Comparison of ENCODE assay signal across 10 cellular contexts in the genomic region with DNA sequence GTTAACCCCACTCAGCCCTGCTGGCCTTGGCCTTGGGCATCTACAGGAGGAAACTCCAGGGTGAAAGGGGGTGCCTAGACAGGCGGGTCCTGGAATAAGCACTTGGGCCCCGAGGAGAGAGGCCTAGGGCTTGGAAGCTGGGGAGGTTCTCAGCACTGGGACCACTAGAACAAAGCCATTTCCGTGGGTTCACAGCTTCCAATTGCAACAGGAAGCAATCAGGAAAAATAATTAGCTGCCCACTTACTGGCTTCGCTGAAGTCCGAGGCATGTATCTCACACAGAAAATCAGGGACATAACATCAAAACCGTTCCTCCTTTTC.
A peak's percentile ranks its signal among the peaks of the same experiment; 100 is the strongest.
DNase-seq lines count a peak whose midpoint lies in the region; ATAC-seq and TF ChIP-seq lines count a peak whose summit lies in the region.
"Had no signal": no experiment of that assay in that cellular context is flagged by ENCODE, and none has a peak within 500 bp of the region (broad histone marks: within the 10 kb centered on the region; RNA-seq: fewer than 3 reads in every experiment).

No MANE protein-coding gene starts in this region.

- H3K79me2 ChIP-seq in HCT116 (ENCODE audit: insufficient read depth, low read length) (peaks cover 56% of the 10 kb centered on the region), mammary epithelial cell (ENCODE audit: insufficient read depth, low read length) (peaks cover 67% of the 10 kb centered on the region)

- H3K4me2 ChIP-seq in HCT116 (ENCODE audit: low read length) (peak overlapping the region; percentile 96), mammary epithelial cell (ENCODE audit: insufficient read depth, low read depth, low read length) (peak overlapping the region; percentile 90)

- peak overlapping the region in 4 of 6 donors; percentile 76 to 94 (median 90) for H3K27ac Mint-ChIP-seq in naive B cell

- H4K20me1 ChIP-seq in HCT116 (ENCODE audit: insufficient read depth) (peaks cover 8% of the 10 kb centered on the region; the same call in 1 of the 2 replicates), mammary epithelial cell (ENCODE audit: insufficient read depth, low read length) (peaks cover 6% of the 10 kb centered on the region)

- TF ChIP-seq RAD21 in HCT116 (IDR thresholded peaks at IDR 0.05; ENCODE audit: low read depth), result no peak

- H3K9me3 Mint-ChIP-seq in naive B cell, result no peaks in the 10 kb centered on the region

- H3K9me2 ChIP-seq in HCT116 (ENCODE audit: insufficient read depth), result no peaks in the 10 kb centered on the region

- CTCF ChIA-PET in A673 (lab: Charles Lee), result no interaction called here
- CTCF ChIA-PET in HCT116 (lab: Charles Lee), result no interaction called here
- CTCF ChIA-PET in mammary epithelial cell (lab: Charles Lee; ENCODE audit: low non-redundant PET), result no interaction called here

- in situ Hi-C loops in mammary epithelial cell (cut with MboI; ENCODE audit: low sequenced_read_pairs in 2 of 2), result no loop called here

- H2AFZ ChIP-seq in HCT116 (ENCODE audit: low read depth, low read length, poor library complexity, severe bottlenecking), result no peak overlapping the region
- no peak overlapping the region for H2AFZ ChIP-seq in mammary epithelial cell (ENCODE audit: low read depth, low read length)

- 77% methylated on average over 6 of the region's 6 CpGs for WGBS in mammary epithelial cell (ENCODE audit: low coverage, missing lambda C conversion rate)

- peak overlapping the region; percentile 84 for H3K4me3 ChIP-seq in A673 (ENCODE audit: low read depth, low read length, poor library complexity, severe bottlenecking)
- peak overlapping the region; percentile 64 to 73 for H3K4me3 ChIP-seq in HCT116 (replicated peaks in 1 of 2; ENCODE audit: low read depth in 1 of 2, low read length in 2 of 2)
- H3K4me3 ChIP-seq in mammary epithelial cell (replicated peaks in 1 of 3; ENCODE audit: insufficient read depth in 1 of 3, low read depth in 2 of 3, low read length in 3 of 3), result peak overlapping the region in 1 of 3 experiments; percentile 47

- H3K9ac ChIP-seq in HCT116 (ENCODE audit: low read length) (peak overlapping the region; percentile 70), mammary epithelial cell (ENCODE audit: insufficient read depth, low read length) (no peak overlapping the region)

- no peak for TF ChIP-seq CTCF in A673 (conservative IDR thresholded peaks at IDR 0.05; ENCODE audit: low read depth, low read length)
- no peak for TF ChIP-seq CTCF in HCT116 (IDR thresholded peaks at IDR 0.05 in 2 of 3, conservative IDR thresholded peaks at IDR 0.05 in 1 of 3; ENCODE audit: borderline replicate concordance in 1 of 3, insufficient read depth in 1 of 3, low read depth in 2 of 3, low read length in 2 of 3)
- TF ChIP-seq CTCF in mammary epithelial cell (conservative IDR thresholded peaks at IDR 0.05 in 1 of 2, IDR thresholded peaks at IDR 0.05 in 1 of 2; ENCODE audit: extremely low read depth in 1 of 2, insufficient read depth in 1 of 2, low read depth in 1 of 2, low read length in 2 of 2), result no peak

- BruUV-seq in A673 (replicated peaks; lab: Mats Ljungman, UMichigan) (TSS peak; percentile 52), HCT116 (replicated peaks; lab: Mats Ljungman, UMichigan) (no TSS peak), mammary epithelial cell (replicated peaks; lab: Mats Ljungman, UMichigan) (no TSS peak)

- ATAC-seq in HCT116 (no peak), naive B cell (ENCODE audit: low read depth in 2 of 2) (no peak), HG02938 (IDR thresholded peaks at IDR 0.05; ENCODE audit: unreplicated experiment) (no peak)

- no peaks in the 10 kb centered on the region for H3K36me3 ChIP-seq in A673 (ENCODE audit: insufficient read depth, low read length, poor library complexity, severe bottlenecking)
- no peaks in the 10 kb centered on the region for H3K36me3 ChIP-seq in HCT116 (ENCODE audit: control insufficient read depth in 1 of 2, insufficient read depth in 2 of 2, low read length in 2 of 2)
- no peaks in the 10 kb centered on the region for H3K36me3 ChIP-seq in mammary epithelial cell (ENCODE audit: insufficient read depth, low read length)

- intact Hi-C loops in A673 (cut with micrococcal nuclease; ENCODE audit: unreplicated experiment) (no loop called here), HCT116 (cut with micrococcal nuclease) (no loop called here), mammary epithelial cell (cut with micrococcal nuclease) (no loop called here)

- H3K9me3 ChIP-seq in A673 (ENCODE audit: low read depth, low read length, poor library complexity, severe bottlenecking), result no peaks in the 10 kb centered on the region
- H3K9me3 ChIP-seq in HCT116 (ENCODE audit: control insufficient read depth in 1 of 2, insufficient read depth in 1 of 2, low read depth in 1 of 2, low read length in 2 of 2), result no peaks in the 10 kb centered on the region
- H3K9me3 ChIP-seq in mammary epithelial cell (replicated peaks; ENCODE audit: insufficient read depth, low read length), result no peaks in the 10 kb centered on the region

- H3K36me3 Mint-ChIP-seq in naive B cell, result no peaks in the 10 kb centered on the region

- TF ChIP-seq POLR2A in HCT116 (IDR thresholded peaks at IDR 0.05; ENCODE audit: borderline replicate concordance, extremely low read depth, insufficient read depth, insufficient read length), result no peak

- peaks cover 23% of the 10 kb centered on the region for H3K4me1 ChIP-seq in A673 (ENCODE audit: insufficient read depth, low read length, poor library complexity, severe bottlenecking)
- peaks cover 56 to 66% of the 10 kb centered on the region in 2 experiments for H3K4me1 ChIP-seq in HCT116 (ENCODE audit: control insufficient read depth in 1 of 2, insufficient read depth in 2 of 2, low read length in 2 of 2)
- peaks cover 23% of the 10 kb centered on the region for H3K4me1 ChIP-seq in mammary epithelial cell (ENCODE audit: insufficient read depth, low read length)

- H3K27me3 Mint-ChIP-seq in naive B cell, result no peaks in the 10 kb centered on the region

- no peak for DNase-seq in A673 (ENCODE audit: low spot score)
- no peak for DNase-seq in HCT116 (ENCODE audit: low read depth, low spot score)
- no peak for DNase-seq in mammary epithelial cell
- no peak for DNase-seq in naive B cell
- DNase-seq in NCI-H774 (lab: John Stamatoyannopoulos, UW), result no peak
- DNase-seq in NCI-H2227 treated with DMSO at 0.1 percent for 48 hours (lab: John Stamatoyannopoulos, UW), result no peak
- DNase-seq in EL, result no peak
- DNase-seq: activated gamma-delta T cell, NCI-H1417 treated with DMSO at 0.1 percent for 48 hours had no signal

- H3K27ac ChIP-seq in A673 (ENCODE audit: low read depth, low read length, poor library complexity, severe bottlenecking) (peak overlapping the region; percentile 84), HCT116 (ENCODE audit: low read depth, low read length) (no peak overlapping the region), mammary epithelial cell (ENCODE audit: insufficient read depth, low read depth, low read length) (no peak overlapping the region)

- RAD21 ChIA-PET in HCT116 (lab: Charles Lee; ENCODE audit: low non-redundant PET in 1 of 2, low total read pairs in 2 of 2, uncharacterized antibody in 2 of 2, unreplicated experiment in 2 of 2), result no interaction called here

- POLR2A ChIA-PET in A673 (lab: Charles Lee; ENCODE audit: low non-redundant PET), result no interaction called here
- POLR2A ChIA-PET in HCT116 (lab: Charles Lee), result interaction anchor here (0.8 kb wide), 1 partner anchor 8 kb away, joined by 3 read pairs; no protein-coding TSS in a partner anchor

- H3K4me1 Mint-ChIP-seq in naive B cell, result peaks cover 35 to 64% (median 52%) of the 10 kb centered on the region in 3 donors

- H3K27me3 ChIP-seq in A673 (replicated peaks; ENCODE audit: insufficient read depth, low read depth, low read length, poor library complexity), result no peaks in the 10 kb centered on the region
- H3K27me3 ChIP-seq in HCT116 (ENCODE audit: insufficient read depth, low read length), result no peaks in the 10 kb centered on the region
- no peaks in the 10 kb centered on the region for H3K27me3 ChIP-seq in mammary epithelial cell (ENCODE audit: insufficient read depth, low read length)

- peak overlapping the region; percentile 82 to 97 (median 95) for H3K4me3 Mint-ChIP-seq in naive B cell

- dilution Hi-C loops in mammary epithelial cell (cut with HindIII; ENCODE audit: low sequenced_read_pairs), result no loop called here

TF ChIP-seq in HCT116, 20 proteins besides CTCF, POLR2A, EP300 and RAD21:
- TF ChIP-seq YY1 (IDR thresholded peaks at IDR 0.05; ENCODE audit: extremely low read depth, insufficient replicate concordance, low read depth, low read length) (no peak), SRF (IDR thresholded peaks at IDR 0.05; ENCODE audit: low read depth) (no peak), ZFX (IDR thresholded peaks at IDR 0.05) (no peak), ZNF274 (IDR thresholded peaks at IDR 0.05; ENCODE audit: low read depth, low read length) (no peak), POLR2AphosphoS5 (IDR thresholded peaks at IDR 0.05; ENCODE audit: low read depth, low read length) (no peak), EZH2 (IDR thresholded peaks at IDR 0.05) (no peak)
- TF ChIP-seq, protein P1, sequence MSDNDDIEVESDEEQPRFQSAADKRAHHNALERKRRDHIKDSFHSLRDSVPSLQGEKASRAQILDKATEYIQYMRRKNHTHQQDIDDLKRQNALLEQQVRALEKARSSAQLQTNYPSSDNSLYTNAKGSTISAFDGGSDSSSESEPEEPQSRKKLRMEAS (IDR thresholded peaks at IDR 0.05), result no peak
- TF ChIP-seq, protein P2, sequence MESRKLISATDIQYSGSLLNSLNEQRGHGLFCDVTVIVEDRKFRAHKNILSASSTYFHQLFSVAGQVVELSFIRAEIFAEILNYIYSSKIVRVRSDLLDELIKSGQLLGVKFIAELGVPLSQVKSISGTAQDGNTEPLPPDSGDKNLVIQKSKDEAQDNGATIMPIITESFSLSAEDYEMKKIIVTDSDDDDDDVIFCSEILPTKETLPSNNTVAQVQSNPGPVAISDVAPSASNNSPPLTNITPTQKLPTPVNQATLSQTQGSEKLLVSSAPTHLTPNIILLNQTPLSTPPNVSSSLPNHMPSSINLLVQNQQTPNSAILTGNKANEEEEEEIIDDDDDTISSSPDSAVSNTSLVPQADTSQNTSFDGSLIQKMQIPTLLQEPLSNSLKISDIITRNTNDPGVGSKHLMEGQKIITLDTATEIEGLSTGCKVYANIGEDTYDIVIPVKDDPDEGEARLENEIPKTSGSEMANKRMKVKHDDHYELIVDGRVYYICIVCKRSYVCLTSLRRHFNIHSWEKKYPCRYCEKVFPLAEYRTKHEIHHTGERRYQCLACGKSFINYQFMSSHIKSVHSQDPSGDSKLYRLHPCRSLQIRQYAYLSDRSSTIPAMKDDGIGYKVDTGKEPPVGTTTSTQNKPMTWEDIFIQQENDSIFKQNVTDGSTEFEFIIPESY (IDR thresholded peaks at IDR 0.05; ENCODE audit: extremely low read depth, insufficient replicate concordance, low read length), result no peak
